19 cellular contexts compared by ENCODE assay signal in the genomic region with DNA sequence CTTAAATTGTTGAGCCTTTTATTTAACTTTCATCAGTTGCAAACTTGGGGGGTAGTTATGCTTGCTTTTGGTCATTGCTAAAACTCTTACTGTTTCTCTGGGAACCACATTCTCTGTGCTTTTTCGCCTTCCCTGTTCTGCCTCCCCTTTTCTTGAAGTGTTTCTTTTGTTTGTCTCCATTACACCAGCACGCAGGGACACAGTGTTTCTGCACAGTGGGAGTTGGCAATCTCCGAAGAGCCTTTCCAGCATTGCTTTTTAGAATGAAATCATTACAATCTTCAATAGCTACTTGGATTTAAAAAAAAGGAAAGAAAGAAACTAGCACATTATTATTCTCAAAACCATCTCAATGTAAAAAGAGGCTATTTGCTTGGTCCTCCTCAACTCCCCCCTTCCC.
"Had no signal": no experiment of that assay in that cellular context is flagged by ENCODE, and none has a peak within 500 bp of the region (broad histone marks: within the 10 kb centered on the region; RNA-seq: fewer than 3 reads in every experiment).

No MANE protein-coding gene starts in this region.

- H3K27me3 ChIP-seq: cardiac muscle cell, right lobe of liver had no signal

- H3K27me3 Mint-ChIP-seq: activated naive CD4-positive, alpha-beta T cell treated with anti-CD3 and anti-CD28 coated beads, Interleukin-2, amount 50 U/mL, for 24 hours; natural killer cell treated with Interleukin-12 subunit alpha and Interleukin-12 subunit beta and Interleukin-15 and Interleukin-18, amount 100 ng/mL, for 72 hours; progenitor cell of endocrine pancreas; stimulated activated naive CD8-positive, alpha-beta T cell treated with anti-CD3 and anti-CD28 coated beads, Interleukin-15, amount 100 ng/mL, for 72 hours had no signal

- H3K36me3 ChIP-seq: cardiac muscle cell, right lobe of liver had no signal

- H3K4me3 Mint-ChIP-seq: activated naive CD4-positive, alpha-beta T cell treated with anti-CD3 and anti-CD28 coated beads, Interleukin-2, amount 50 U/mL, for 24 hours; immature natural killer cell; natural killer cell treated with Interleukin-12 subunit alpha and Interleukin-12 subunit beta and Interleukin-15 and Interleukin-18, amount 100 ng/mL, for 72 hours; stimulated activated naive CD8-positive, alpha-beta T cell treated with anti-CD3 and anti-CD28 coated beads, Interleukin-15, amount 100 ng/mL, for 72 hours; type B pancreatic cell had no signal

- H3K4me3 ChIP-seq: cardiac muscle cell, right lobe of liver had no signal

- H3K36me3 Mint-ChIP-seq: activated naive CD4-positive, alpha-beta T cell treated with anti-CD3 and anti-CD28 coated beads, Interleukin-2, amount 50 U/mL, for 24 hours; immature natural killer cell; natural killer cell treated with Interleukin-12 subunit alpha and Interleukin-12 subunit beta and Interleukin-15 and Interleukin-18, amount 100 ng/mL, for 72 hours; type B pancreatic cell had no signal

- H3K4me1 ChIP-seq: right lobe of liver had no signal

- H3K27ac ChIP-seq: cardiac muscle cell, epithelial cell of prostate, right lobe of liver, VCaP had no signal

- ATAC-seq: natural killer cell treated with Interleukin-12 subunit alpha and Interleukin-12 subunit beta and Interleukin-15 and Interleukin-18, amount 100 ng/mL, for 72 hours; right lobe of liver; stimulated activated naive CD8-positive, alpha-beta T cell treated with anti-CD3 and anti-CD28 coated beads, Interleukin-15, amount 100 ng/mL, for 72 hours had no signal

- H3K9me3 ChIP-seq: right lobe of liver had no signal

- H3K27ac Mint-ChIP-seq: activated naive CD4-positive, alpha-beta T cell treated with anti-CD3 and anti-CD28 coated beads, Interleukin-2, amount 50 U/mL, for 24 hours; immature natural killer cell; natural killer cell treated with Interleukin-12 subunit alpha and Interleukin-12 subunit beta and Interleukin-15 and Interleukin-18, amount 100 ng/mL, for 72 hours; progenitor cell of endocrine pancreas; stimulated activated naive CD8-positive, alpha-beta T cell treated with anti-CD3 and anti-CD28 coated beads, Interleukin-15, amount 100 ng/mL, for 72 hours; type B pancreatic cell had no signal

- H3K4me1 Mint-ChIP-seq: activated naive CD4-positive, alpha-beta T cell treated with anti-CD3 and anti-CD28 coated beads, Interleukin-2, amount 50 U/mL, for 24 hours; immature natural killer cell; stimulated activated naive CD8-positive, alpha-beta T cell treated with anti-CD3 and anti-CD28 coated beads, Interleukin-15, amount 100 ng/mL, for 72 hours had no signal

- DNase-seq: activated CD4-positive, alpha-beta T cell treated with anti-CD3 and anti-CD28 coated beads for 1 hour; activated CD4-positive, alpha-beta T cell treated with anti-CD3 and anti-CD28 coated beads, Interleukin-2, amount 50 U/mL, for 48 hours; activated gamma-delta T cell; dermis blood vessel endothelial cell; foreskin fibroblast; immature natural killer cell; right lobe of liver; small intestine; stimulated activated CD4-positive, alpha-beta T cell treated with anti-CD3 and anti-CD28 coated beads, Interleukin-15, amount 100 ng/mL, for 24 hours; stimulated activated CD4-positive, alpha-beta T cell treated with anti-CD3 and anti-CD28 coated beads, Interleukin-2, amount 100 ng/mL, for 48 hours; stimulated activated naive CD8-positive, alpha-beta T cell treated with anti-CD3 and anti-CD28 coated beads, Interleukin-15, amount 100 ng/mL, for 72 hours; T-helper 2 cell had no signal

- H3K9me3 Mint-ChIP-seq: activated naive CD4-positive, alpha-beta T cell treated with anti-CD3 and anti-CD28 coated beads, Interleukin-2, amount 50 U/mL, for 24 hours; type B pancreatic cell had no signal
